7 cellular contexts compared by ENCODE assay signal in the genomic region with DNA sequence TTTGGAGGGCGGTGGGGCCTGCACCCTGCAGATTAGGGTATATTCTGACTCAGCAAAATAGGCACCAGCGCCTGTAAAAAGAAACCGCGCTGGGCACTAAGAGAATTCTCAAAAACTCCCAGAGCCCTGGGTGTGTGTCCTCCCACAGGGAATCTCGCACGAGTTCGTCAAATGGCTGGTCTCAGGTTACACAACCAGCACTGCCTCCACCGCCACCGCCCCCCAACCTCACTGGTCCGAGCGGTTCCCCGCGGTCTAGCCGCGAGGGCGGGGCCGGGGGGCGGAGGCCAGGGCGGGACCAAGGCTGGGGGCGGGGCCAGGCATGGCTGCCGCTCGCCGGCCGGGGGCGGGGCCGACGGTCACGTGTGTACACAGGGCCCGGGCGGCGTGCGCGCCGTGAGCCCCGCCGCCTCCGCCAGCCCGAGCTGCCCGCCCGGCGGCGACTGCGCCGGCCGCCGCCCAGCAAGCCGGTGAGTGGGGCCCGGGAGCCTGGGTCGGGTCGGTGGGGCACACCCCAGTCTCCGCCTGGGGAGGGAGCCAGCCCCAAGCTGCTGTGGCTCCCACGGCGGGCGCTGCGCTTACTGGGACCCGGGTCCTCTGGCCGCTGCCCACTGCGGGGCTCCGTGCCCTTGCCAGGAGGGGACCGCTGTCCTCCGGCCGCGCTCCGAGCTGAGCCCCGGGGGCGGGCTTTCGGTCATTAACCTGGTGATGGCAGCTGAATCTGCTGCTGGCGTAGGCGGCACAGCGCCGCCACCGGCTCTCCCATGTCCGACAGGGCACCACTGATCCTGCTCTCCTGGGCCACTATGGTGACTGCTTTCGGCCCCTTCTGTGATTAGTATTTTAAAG. TPM values are rescaled to one million over a fixed set of nuclear protein-coding genes. Genes with fewer than 3 reads are reported as not detected.
DNase-seq lines count a peak whose midpoint lies in the region; ATAC-seq, FAIRE-seq and TF ChIP-seq lines count a peak whose summit lies in the region.

A gene with protein sequence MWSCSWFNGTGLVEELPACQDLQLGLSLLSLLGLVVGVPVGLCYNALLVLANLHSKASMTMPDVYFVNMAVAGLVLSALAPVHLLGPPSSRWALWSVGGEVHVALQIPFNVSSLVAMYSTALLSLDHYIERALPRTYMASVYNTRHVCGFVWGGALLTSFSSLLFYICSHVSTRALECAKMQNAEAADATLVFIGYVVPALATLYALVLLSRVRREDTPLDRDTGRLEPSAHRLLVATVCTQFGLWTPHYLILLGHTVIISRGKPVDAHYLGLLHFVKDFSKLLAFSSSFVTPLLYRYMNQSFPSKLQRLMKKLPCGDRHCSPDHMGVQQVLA (plus strand): TSS at position 358 of the 849 bp plus-strand sequence. CDS start 12,970 bp downstream, outside the sequence.

- peak within 1 kb of the TSS; percentile 77 for H3K27ac Mint-ChIP-seq in T-helper 2 cell treated with Interferon-gamma antibody and Interleukin-4, amounts not matched to agents 5 μg/mL and 100 μg/mL, for 36 hours
- peak within 1 kb of the TSS; percentile 91 for H3K27ac Mint-ChIP-seq in astrocyte (ENCODE audit: unreplicated experiment)

- WGBS in hepatocyte (ENCODE audit: low lambda C conversion rate, missing lambda C conversion rate) = 4% methylated on average over 31 of the region's 74 CpGs

- H4K20me1 ChIP-seq in astrocyte (ENCODE audit: insufficient read depth, low read length) (peaks cover 80% of the 10 kb centered on the region), hepatocyte (ENCODE audit: insufficient read depth, poor library complexity, severe bottlenecking) (no peaks in the 10 kb centered on the region)

- H3K36me3 Mint-ChIP-seq in T-helper 2 cell treated with Interferon-gamma antibody and Interleukin-4, amounts not matched to agents 5 μg/mL and 100 μg/mL, for 36 hours (ENCODE audit: low read depth) = peaks cover 4% of the 10 kb centered on the region
- peaks cover 7% of the 10 kb centered on the region for H3K36me3 Mint-ChIP-seq in astrocyte (ENCODE audit: low read depth, unreplicated experiment)

- H3K27me3 Mint-ChIP-seq in T-helper 2 cell treated with Interferon-gamma antibody and Interleukin-4, amounts not matched to agents 5 μg/mL and 100 μg/mL, for 36 hours (ENCODE audit: low read depth) = no peaks in the 10 kb centered on the region
- H3K27me3 Mint-ChIP-seq in astrocyte (ENCODE audit: low read depth, unreplicated experiment) = no peaks in the 10 kb centered on the region

- H3K4me3 ChIP-seq in astrocyte (ENCODE audit: insufficient read depth, low read depth, low read length) (peak within 1 kb of the TSS; percentile 62), hepatocyte (peak within 1 kb of the TSS; percentile 46), retinal pigment epithelial cell (ENCODE audit: low read length) (peak within 1 kb of the TSS; percentile 53)

- H3K79me2 ChIP-seq in astrocyte (ENCODE audit: insufficient read depth, low read length) = peaks cover 10% of the 10 kb centered on the region
- H3K79me2 ChIP-seq in hepatocyte = peaks cover 14% of the 10 kb centered on the region

- peak within 1 kb of the TSS; percentile 49 for H3K27ac ChIP-seq in astrocyte (ENCODE audit: low read depth, low read length)
- H3K27ac ChIP-seq in hepatocyte = peak within 1 kb of the TSS; percentile 88

- H3K36me3 ChIP-seq in astrocyte (ENCODE audit: insufficient read depth, low read length) = no peaks in the 10 kb centered on the region
- no peaks in the 10 kb centered on the region for H3K36me3 ChIP-seq in hepatocyte (replicated peaks; ENCODE audit: insufficient read depth, low read depth)

- H3K9me3 ChIP-seq in astrocyte (ENCODE audit: insufficient read depth, low read depth, low read length) (no peaks in the 10 kb centered on the region), hepatocyte (ENCODE audit: low read depth) (no peaks in the 10 kb centered on the region)

- peaks cover 19% of the 10 kb centered on the region for H3K4me1 ChIP-seq in astrocyte (ENCODE audit: insufficient read depth, low read length)
- H3K4me1 ChIP-seq in hepatocyte (ENCODE audit: insufficient read depth) = peaks cover 49% of the 10 kb centered on the region

- peak within 1 kb of the TSS; percentile 93 for H3K4me3 Mint-ChIP-seq in T-helper 2 cell treated with Interferon-gamma antibody and Interleukin-4, amounts not matched to agents 5 μg/mL and 100 μg/mL, for 36 hours
- H3K4me3 Mint-ChIP-seq in astrocyte (ENCODE audit: unreplicated experiment) = peak within 1 kb of the TSS; percentile 87

- ATAC-seq in GM18505 (IDR thresholded peaks at IDR 0.05; ENCODE audit: unreplicated experiment) (peak; percentile 85), HG02943 (IDR thresholded peaks at IDR 0.05; ENCODE audit: low read depth, unreplicated experiment) (peak; percentile 68)

- H3K9me2 ChIP-seq in hepatocyte (replicated peaks; ENCODE audit: insufficient read depth) = no peaks in the 10 kb centered on the region

- no peaks in the 10 kb centered on the region for H3K27me3 ChIP-seq in astrocyte (ENCODE audit: insufficient read depth, low read length)
- H3K27me3 ChIP-seq in hepatocyte = no peaks in the 10 kb centered on the region

- peaks cover 64% of the 10 kb centered on the region for H3K4me1 Mint-ChIP-seq in T-helper 2 cell treated with Interferon-gamma antibody and Interleukin-4, amounts not matched to agents 5 μg/mL and 100 μg/mL, for 36 hours (ENCODE audit: low read depth)
- H3K4me1 Mint-ChIP-seq in astrocyte (ENCODE audit: low read depth, unreplicated experiment) = peaks cover 12% of the 10 kb centered on the region

- DNase-seq in NCI-H187 treated with DMSO at 0.1 percent for 48 hours (lab: John Stamatoyannopoulos, UW) = peak; percentile 76
- DNase-seq in T-helper 2 cell treated with Interferon-gamma antibody and Interleukin-4, amounts not matched to agents 5 μg/mL and 100 μg/mL, for 36 hours (ENCODE audit: low spot score) = peak; percentile 91
- DNase-seq in astrocyte (ENCODE audit: low read depth) = peak; percentile 89
- peak; percentile 99 for DNase-seq in hepatocyte (ENCODE audit: low spot score)
- peak; percentile 82 for DNase-seq in retinal pigment epithelial cell (ENCODE audit: low read depth)

- peak within 1 kb of the TSS; percentile 82 for H3K9ac ChIP-seq in astrocyte (ENCODE audit: low read length)

- H3K4me2 ChIP-seq in astrocyte (ENCODE audit: low read length) (peak within 1 kb of the TSS; percentile 98), hepatocyte (peak within 1 kb of the TSS; percentile 91)

- FAIRE-seq in astrocyte (lab: Jason Lieb, UNC) = no peak

- H2AFZ ChIP-seq in astrocyte (ENCODE audit: low read depth, low read length) (peak within 1 kb of the TSS; percentile 66), hepatocyte (peak within 1 kb of the TSS; percentile 65)

- peak; percentile 25 for TF ChIP-seq POLR2A in GM18505 (IDR thresholded peaks at IDR 0.05; ENCODE audit: borderline replicate concordance, extremely low read depth, insufficient read depth, insufficient read length)

- H3K9me3 Mint-ChIP-seq in T-helper 2 cell treated with Interferon-gamma antibody and Interleukin-4, amounts not matched to agents 5 μg/mL and 100 μg/mL, for 36 hours = no peaks in the 10 kb centered on the region
- peaks cover 5% of the 10 kb centered on the region for H3K9me3 Mint-ChIP-seq in astrocyte (ENCODE audit: unreplicated experiment)

- TF ChIP-seq CTCF in astrocyte (IDR thresholded peaks at IDR 0.05; ENCODE audit: insufficient read depth, low read depth, low read length) = peak; percentile 36
- peak; percentile 50 for TF ChIP-seq CTCF in hepatocyte (IDR thresholded peaks at IDR 0.05; ENCODE audit: poor library complexity)
- peak; percentile 76 for TF ChIP-seq CTCF in retinal pigment epithelial cell (conservative IDR thresholded peaks at IDR 0.05; ENCODE audit: low read depth, low read length)

RNA-seq across cellular contexts. Expression of the gene that starts here (rescaled TPM):
- 1.7 and 3.4 TPM in 2 replicates for total RNA-seq in astrocyte
- total RNA-seq in hepatocyte = 5.2 and 6.5 TPM in 2 replicates
- 2.1 and 2.6 TPM in 2 replicates for polyA plus RNA-seq in hepatocyte

Comparison
In these comparisons a context has a peak if more than half of its experiments do, and no peak if none do; other contexts are left out.
1. Peak in every context shown above with its lines: DNase-seq, ATAC-seq, H3K4me3 ChIP-seq and H3K27ac ChIP-seq.